8 cellular contexts compared by ENCODE assay signal in the genomic region with DNA sequence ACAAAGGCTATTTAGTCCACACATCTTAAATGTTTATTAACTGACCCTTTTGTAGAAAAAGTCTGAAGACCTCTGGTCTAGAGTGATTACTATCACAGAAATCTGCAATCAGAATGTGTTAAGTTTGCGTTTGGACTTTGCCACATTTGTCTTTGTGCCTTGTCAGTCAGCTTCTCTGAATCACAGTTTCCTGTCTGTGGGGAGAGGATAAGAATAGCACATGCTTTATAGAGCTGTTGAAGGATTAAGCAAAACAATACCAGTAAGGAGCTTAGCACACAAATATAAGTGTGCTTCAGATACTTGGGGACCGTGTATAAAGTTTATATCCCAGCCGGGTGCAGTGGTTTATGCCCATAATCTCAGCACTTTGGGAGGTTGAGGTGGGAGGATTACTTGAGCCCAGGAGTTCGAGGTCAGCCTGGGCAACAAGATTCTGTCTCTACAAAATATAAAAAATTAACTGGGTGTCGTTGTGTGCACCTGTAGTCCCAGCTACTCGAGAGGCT.
DNase-seq lines count a peak whose midpoint lies in the region; ATAC-seq, FAIRE-seq and TF ChIP-seq lines count a peak whose summit lies in the region.

No MANE protein-coding gene starts in this region.

- SMC1A ChIA-PET in GM12878 (lab: Charles Lee; ENCODE audit: uncharacterized antibody, unreplicated experiment): interaction anchor here (0.7 to 2.3 kb wide), 20 partner anchors 9 to 295 kb away, joined by 3 to 10 read pairs (median 4); a partner anchor contains a TSS

- H4K5ac ChIP-seq in mesendoderm (ENCODE audit: low read length): no peak overlapping the region

- no peak overlapping the region for H3K23ac ChIP-seq in mesendoderm (ENCODE audit: low read length)

- H3K27ac ChIP-seq in right atrium auricular region: peak overlapping the region in 1 of 2 donors; percentile 20
- peak overlapping the region; percentile 75 for H3K27ac ChIP-seq in GM12878 (ENCODE audit: control insufficient read depth, insufficient read depth)
- no peak overlapping the region for H3K27ac ChIP-seq in mesendoderm (ENCODE audit: low read depth, low read length)

- H3K4me2 ChIP-seq in GM12878 (ENCODE audit: control insufficient read depth, insufficient read depth): peak overlapping the region; percentile 69
- H3K4me2 ChIP-seq in mesendoderm (ENCODE audit: low read length): no peak overlapping the region

- H3K18ac ChIP-seq in mesendoderm (ENCODE audit: low read length): no peak overlapping the region

- intact Hi-C loops in Right ventricle myocardium superior (cut with DNase I): no loop called here
- intact Hi-C loops in GM12878 (cut with micrococcal nuclease; ENCODE audit: unreplicated experiment): loop anchor here (5.0 kb wide), 1 partner anchor 51 kb away; no protein-coding TSS in a partner anchor

- peak in 1 of 2 experiments; percentile 21; a peak in 1 of 4 replicates for TF ChIP-seq EP300 in GM12878 (IDR thresholded peaks at IDR 0.05; ENCODE audit: borderline replicate concordance in 1 of 2, control insufficient read depth in 1 of 2, low read depth in 2 of 2, low read length in 2 of 2)

- peak overlapping the region; percentile 81 for H2AFZ ChIP-seq in GM12878 (ENCODE audit: control insufficient read depth, low read depth, low read length)

- TF ChIP-seq RAD21 in GM12878 (IDR thresholded peaks at IDR 0.05; ENCODE audit: insufficient read depth, low read depth, low read length): no peak

- H2BK15ac ChIP-seq in mesendoderm (replicated peaks; ENCODE audit: low read depth): no peak overlapping the region

- H3K79me1 ChIP-seq in mesendoderm (ENCODE audit: low read length): no peaks in the 10 kb centered on the region

- H3K9me3 ChIP-seq in right atrium auricular region (no peaks in the 10 kb centered on the region), GM12878 (replicated peaks; ENCODE audit: control insufficient read depth, insufficient read depth, low read length) (no peaks in the 10 kb centered on the region; the same call in 2 of the 3 replicates)

- POLR2A ChIA-PET in GM12878 (lab: Charles Lee): interaction anchor here (0.6 to 1.5 kb wide), 5 partner anchors 10 to 155 kb away, joined by 4 to 5 read pairs (median 5); a partner anchor contains a TSS

- ATAC-seq in Right ventricle myocardium superior (ENCODE audit: poor library complexity): peak; percentile 88
- peak; percentile 84 for ATAC-seq in HG02610 (IDR thresholded peaks at IDR 0.05; ENCODE audit: unreplicated experiment)
- peak; percentile 86 for ATAC-seq in GM12878

- no peak for TF ChIP-seq POLR2A in NB4 (IDR thresholded peaks at IDR 0.05; ENCODE audit: extremely low read depth, insufficient read length)
- no peak for TF ChIP-seq POLR2A in GM12878 (IDR thresholded peaks at IDR 0.05; ENCODE audit: low read depth, low read length)

- H2AK5ac ChIP-seq in mesendoderm (ENCODE audit: low read length): no peak overlapping the region

- FAIRE-seq in GM12878 (lab: Jason Lieb, UNC): peak; percentile 81

- H3K9ac ChIP-seq in GM12878 (ENCODE audit: control insufficient read depth, insufficient read depth, low read length) (peak overlapping the region; percentile 57), mesendoderm (ENCODE audit: low read length) (no peak overlapping the region)

- H2BK5ac ChIP-seq in mesendoderm (ENCODE audit: low read length): no peak overlapping the region

- TF ChIP-seq CTCF in right atrium auricular region (IDR thresholded peaks at IDR 0.05) (no peak), NB4 (IDR thresholded peaks at IDR 0.05; ENCODE audit: low read depth, low read length) (no peak), GM12878 (IDR thresholded peaks at IDR 0.05 in 2 of 3, conservative IDR thresholded peaks at IDR 0.05 in 1 of 3; ENCODE audit: control insufficient read depth in 2 of 3, extremely low read depth in 1 of 3, insufficient read depth in 1 of 3, low read depth in 3 of 3, low read length in 3 of 3) (no peak)

- H3K4ac ChIP-seq in mesendoderm (ENCODE audit: low read depth, low read length): no peak overlapping the region

- no peak overlapping the region for H3K4me3 ChIP-seq in right atrium auricular region
- H3K4me3 ChIP-seq in NB4 (ENCODE audit: low read depth, low read length): no peak overlapping the region
- peak overlapping the region; percentile 32; the same call in 1 of the 2 replicates for H3K4me3 ChIP-seq in GM12878
- no peak overlapping the region for H3K4me3 ChIP-seq in mesendoderm (ENCODE audit: low read length)

- H4K20me1 ChIP-seq in GM12878 (ENCODE audit: control insufficient read depth, insufficient read depth): no peaks in the 10 kb centered on the region

- H3K27me3 ChIP-seq in right atrium auricular region (no peaks in the 10 kb centered on the region), GM12878 (replicated peaks in 1 of 2; ENCODE audit: control insufficient read depth in 2 of 2, insufficient read depth in 2 of 2, low read length in 1 of 2) (no peaks in the 10 kb centered on the region), mesendoderm (ENCODE audit: insufficient read depth, low read length, poor library complexity) (no peaks in the 10 kb centered on the region)

- H3K79me2 ChIP-seq in GM12878 (ENCODE audit: control insufficient read depth, insufficient read depth, low read length) (no peaks in the 10 kb centered on the region), mesendoderm (ENCODE audit: control insufficient read depth, insufficient read depth, low read length) (no peaks in the 10 kb centered on the region)

- H4K8ac ChIP-seq in mesendoderm (ENCODE audit: low read depth, low read length): no peak overlapping the region

- no peaks in the 10 kb centered on the region for H3K36me3 ChIP-seq in right atrium auricular region
- no peaks in the 10 kb centered on the region for H3K36me3 ChIP-seq in GM12878 (ENCODE audit: control insufficient read depth in 2 of 2, insufficient read depth in 2 of 2, low read length in 1 of 2)
- no peaks in the 10 kb centered on the region for H3K36me3 ChIP-seq in mesendoderm (ENCODE audit: control insufficient read depth, insufficient read depth, low read length)

- RAD21 ChIA-PET in GM12878 (lab: Charles Lee; ENCODE audit: unreplicated experiment): interaction anchor here (0.6 to 2.5 kb wide), 19 partner anchors 8 to 284 kb away, joined by 3 to 25 read pairs (median 3); a partner anchor contains a TSS

- WGBS in GM12878 (ENCODE audit: insufficient coverage, insufficient replicate concordance, low lambda C conversion rate, missing lambda C conversion rate): 7% methylated on average over 6 of the region's 6 CpGs
- WGBS in mesendoderm (ENCODE audit: extremely low coverage, insufficient coverage, low lambda C conversion rate): no CpG with 5 or more reads among the region's 6 CpGs

- BruUV-seq in GM12878 (replicated peaks; lab: Mats Ljungman, UMichigan): no TSS peak

- H2BK120ac ChIP-seq in mesendoderm (ENCODE audit: low read depth, low read length): no peak overlapping the region

- DNase-seq in Right ventricle myocardium superior (no peak), right atrium auricular region (ENCODE audit: low spot score) (no peak), NB4 (ENCODE audit: low read depth) (peak; percentile 75), GM12878 (ENCODE audit: low read depth, low spot score) (peak; percentile 71), mesendoderm (peak; percentile 19), iPS-NIHi11 (ENCODE audit: low spot score) (no peak), islet precursor cell (no peak)

- in situ Hi-C loops in GM12878 (cut with MboI): no loop called here

- CTCF ChIA-PET in GM12878 (lab: Yijun Ruan, JAX): interaction anchor here (0.5 to 1.3 kb wide), 5 partner anchors 9 to 282 kb away, joined by 3 to 5 read pairs (median 3); a partner anchor contains a TSS

- H3K4me1 ChIP-seq in right atrium auricular region (peaks cover 0 to 13% of the 10 kb centered on the region in 2 donors), GM12878 (ENCODE audit: control insufficient read depth, insufficient read depth, low read length) (peaks cover 13% of the 10 kb centered on the region), mesendoderm (ENCODE audit: control insufficient read depth, low read depth, low read length) (no peaks in the 10 kb centered on the region)

- no peak overlapping the region for H3K56ac ChIP-seq in mesendoderm (ENCODE audit: low read length)

TF ChIP-seq in GM12878, 131 proteins besides CTCF, POLR2A, EP300 and RAD21 (continues in another document):
- TF ChIP-seq, protein P1, sequence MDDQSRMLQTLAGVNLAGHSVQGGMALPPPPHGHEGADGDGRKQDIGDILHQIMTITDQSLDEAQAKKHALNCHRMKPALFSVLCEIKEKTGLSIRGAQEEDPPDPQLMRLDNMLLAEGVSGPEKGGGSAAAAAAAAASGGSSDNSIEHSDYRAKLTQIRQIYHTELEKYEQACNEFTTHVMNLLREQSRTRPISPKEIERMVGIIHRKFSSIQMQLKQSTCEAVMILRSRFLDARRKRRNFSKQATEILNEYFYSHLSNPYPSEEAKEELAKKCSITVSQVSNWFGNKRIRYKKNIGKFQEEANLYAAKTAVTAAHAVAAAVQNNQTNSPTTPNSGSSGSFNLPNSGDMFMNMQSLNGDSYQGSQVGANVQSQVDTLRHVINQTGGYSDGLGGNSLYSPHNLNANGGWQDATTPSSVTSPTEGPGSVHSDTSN (IDR thresholded peaks at IDR 0.05; ENCODE audit: insufficient replicate concordance, low read depth, low read length): peak; percentile 65
- TF ChIP-seq RFX5 (IDR thresholded peaks at IDR 0.05; ENCODE audit: low read depth, low read length) (no peak), FOXK2 (IDR thresholded peaks at IDR 0.05) (no peak)

Comparison
In these comparisons a context has a peak if more than half of its experiments do, and no peak if none do; other contexts are left out.
1. DNase-seq: peak in NB4 (single experiment), GM12878 (single experiment) and mesendoderm (single experiment); none in Right ventricle myocardium superior (single experiment), right atrium auricular region (single experiment), iPS-NIHi11 (single experiment) and islet precursor cell (single experiment).
2. Peak in every context shown above with its lines, with median percentiles within 50 percentile points of each other: ATAC-seq.